Comparison of ENCODE assay signal across 1 cellular context in genomic region chr7:132573237-132573636, GRCh38.
TF ChIP-seq lines count a peak whose summit lies in the region.

No MANE protein-coding gene starts in this region.

TF ChIP-seq in SK-N-SH treated with all-trans-retinoic acid at 6 μM for 48 hours, 23 proteins besides CTCF, POLR2A, EP300 and RAD21 (continued from another document):
- no peak for TF ChIP-seq ZNF565 (CRISPR knock-in tag; conservative IDR thresholded peaks at IDR 0.05; ENCODE audit: low read depth)
- no peak for TF ChIP-seq BACH2 (CRISPR knock-in tag; IDR thresholded peaks at IDR 0.05; ENCODE audit: borderline replicate concordance)
- TF ChIP-seq ZC3H10 (CRISPR knock-in tag; IDR thresholded peaks at IDR 0.05) = no peak
- TF ChIP-seq ZFP30 (CRISPR knock-in tag; IDR thresholded peaks at IDR 0.05) = no peak
- TF ChIP-seq CREB5 (CRISPR knock-in tag; IDR thresholded peaks at IDR 0.05; ENCODE audit: low read depth) = no peak
- no peak for TF ChIP-seq PPARA (CRISPR knock-in tag; IDR thresholded peaks at IDR 0.05; ENCODE audit: borderline replicate concordance)
- no peak for TF ChIP-seq TCF4 (CRISPR knock-in tag; IDR thresholded peaks at IDR 0.05; ENCODE audit: borderline replicate concordance)
- no peak for TF ChIP-seq ZNF8 (CRISPR knock-in tag; IDR thresholded peaks at IDR 0.05)
- no peak for TF ChIP-seq CSRNP3 (CRISPR knock-in tag; IDR thresholded peaks at IDR 0.05)
- no peak for TF ChIP-seq PATZ1 (CRISPR knock-in tag; IDR thresholded peaks at IDR 0.05; ENCODE audit: borderline replicate concordance)
- TF ChIP-seq CSDC2 (CRISPR knock-in tag; IDR thresholded peaks at IDR 0.05) = no peak
